ENCODE assay signal across 8 cellular contexts in the genomic region with DNA sequence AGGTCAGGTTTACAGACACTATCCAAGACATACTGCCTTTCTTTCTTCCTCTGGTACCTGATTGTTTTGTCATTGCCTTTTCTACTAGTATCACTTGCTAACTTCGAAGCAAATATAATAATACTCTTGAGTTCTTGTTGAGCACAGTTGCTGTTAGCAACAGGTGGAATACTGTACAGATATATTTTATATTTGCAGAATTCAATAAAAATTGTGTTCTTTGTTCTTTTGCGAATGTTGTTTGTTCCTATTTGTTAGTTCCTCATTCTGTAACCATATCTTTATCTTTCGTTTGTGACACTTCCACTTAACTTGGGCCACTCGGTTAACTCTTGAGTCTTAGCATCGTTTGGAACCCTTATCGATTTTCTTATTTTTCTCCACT. TPM values are rescaled to one million over a fixed set of nuclear protein-coding genes. Genes with fewer than 3 reads are reported as not detected.
DNase-seq lines count a peak whose midpoint lies in the region; ATAC-seq and TF ChIP-seq lines count a peak whose summit lies in the region.

No MANE protein-coding gene starts in this region.

- H3K9me3 ChIP-seq in ovary, result no peaks in the 10 kb centered on the region

- TF ChIP-seq EP300 in ovary (IDR thresholded peaks at IDR 0.05), result no peak

- H3K9me3 Mint-ChIP-seq in effector memory CD8-positive, alpha-beta T cell, result no peaks in the 10 kb centered on the region

- H3K4me1 ChIP-seq in ovary (ENCODE audit: insufficient read depth), result peaks cover 5% of the 10 kb centered on the region

- peak overlapping the region; percentile 90 to 96 for H3K27ac Mint-ChIP-seq in effector memory CD8-positive, alpha-beta T cell

- H3K36me3 ChIP-seq in ovary, result no peaks in the 10 kb centered on the region

- H3K27me3 Mint-ChIP-seq in effector memory CD8-positive, alpha-beta T cell, result peaks cover 7 to 9% of the 10 kb centered on the region in 2 donors

- TF ChIP-seq POLR2A in ovary (IDR thresholded peaks at IDR 0.05), result no peak

- no peak for TF ChIP-seq CTCF in ovary (IDR thresholded peaks at IDR 0.05)

- H3K4me1 Mint-ChIP-seq in effector memory CD8-positive, alpha-beta T cell (ENCODE audit: low read depth in 2 of 2), result peaks cover 26 to 39% of the 10 kb centered on the region in 2 donors

- intact Hi-C loops in ovary (cut with DNase I), result no loop called here

- H3K27me3 ChIP-seq in ovary, result no peaks in the 10 kb centered on the region

- H3K4me3 Mint-ChIP-seq in effector memory CD8-positive, alpha-beta T cell, result peak overlapping the region; percentile 96 to 97

- peak overlapping the region; percentile 92 for H3K4me3 ChIP-seq in ovary

- peaks cover 18% of the 10 kb centered on the region for H3K36me3 Mint-ChIP-seq in effector memory CD8-positive, alpha-beta T cell (ENCODE audit: insufficient read depth)

- ATAC-seq in GM18499 (IDR thresholded peaks at IDR 0.05; ENCODE audit: insufficient read depth, unreplicated experiment) (peak; percentile 12), HG03565 (IDR thresholded peaks at IDR 0.05; ENCODE audit: unreplicated experiment) (no peak), HG02623 (IDR thresholded peaks at IDR 0.05; ENCODE audit: unreplicated experiment) (no peak), GM19023 (IDR thresholded peaks at IDR 0.05; ENCODE audit: unreplicated experiment) (no peak), HG03571 (IDR thresholded peaks at IDR 0.05; ENCODE audit: unreplicated experiment) (no peak)
- ATAC-seq in effector memory CD8-positive, alpha-beta T cell (replicated peaks), result no peak

- peak overlapping the region in 1 of 2 donors; percentile 80 for H3K27ac ChIP-seq in ovary

- 15 to 28% (median 22%) methylated on average over 6 of the region's 6 CpGs for WGBS in ovary, 3 donors

- DNase-seq in NAMALWA (ENCODE audit: low spot score) (peak; percentile 41), ovary (no peak)
- no peak for DNase-seq in effector memory CD8-positive, alpha-beta T cell

RNA-seq across cellular contexts. Expression of gene CYB5R4, which starts 0.8 kb away (rescaled TPM):
- 10 to 100 TPM in 2 of 7 donors, 1 to 10 TPM in 5; 2.0 to 12.2 (median 9.1) TPM for total RNA-seq in ovary
- 1 to 10 TPM; 3.8 to 4.8 TPM for polyA plus RNA-seq in ovary

RNA-seq across cellular contexts. Expression of gene RIPPLY2, which starts 7.2 kb away (rescaled TPM):
- under 1 TPM in 3 of 7 donors, not detected in 4; 0.22 to 0.40 (median 0.23) TPM for total RNA-seq in ovary
- under 1 TPM; 0.24 to 0.40 TPM for polyA plus RNA-seq in ovary
